In the genomic region with DNA sequence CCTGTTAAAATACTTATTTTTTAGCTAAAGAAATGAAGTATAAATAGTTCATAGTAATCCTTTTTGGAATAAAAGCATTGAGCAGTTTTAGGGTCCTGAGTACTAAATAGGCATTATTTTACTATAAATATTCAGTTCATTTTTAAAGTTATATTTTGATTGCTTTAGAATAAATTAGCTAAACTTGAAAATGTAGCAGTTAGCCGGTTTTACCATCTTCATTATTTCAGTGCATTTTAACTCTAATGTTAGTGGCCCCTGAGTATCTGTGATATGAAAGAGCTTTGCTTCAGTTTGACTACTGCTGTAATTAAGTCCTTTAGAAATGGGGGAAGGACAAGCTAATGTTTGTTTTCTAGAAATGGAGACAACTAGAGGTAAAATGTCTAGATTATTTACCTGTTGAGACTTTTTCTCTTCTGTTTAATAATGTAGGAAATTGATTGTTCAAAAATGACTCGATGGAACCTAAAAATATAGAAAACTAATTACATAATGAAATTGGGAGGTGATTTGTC, we compare ENCODE assay signal across 10 cellular contexts. TPM values are rescaled to one million over a fixed set of nuclear protein-coding genes. Genes with fewer than 3 reads are reported as not detected.
DNase-seq lines count a peak whose midpoint lies in the region; ATAC-seq and TF ChIP-seq lines count a peak whose summit lies in the region.
"Had no signal": no experiment of that assay in that cellular context is flagged by ENCODE, and none has a peak within 500 bp of the region (broad histone marks: within the 10 kb centered on the region; RNA-seq: fewer than 3 reads in every experiment).

No MANE protein-coding gene starts in this region.

- H3K9me3 ChIP-seq in BLaER1 (no peaks in the 10 kb centered on the region), HUES48 (ENCODE audit: control insufficient read depth, insufficient read depth, low read length) (no peaks in the 10 kb centered on the region), mesodermal cell (ENCODE audit: control insufficient read depth, low read length) (no peaks in the 10 kb centered on the region)

- no peaks in the 10 kb centered on the region for H3K9me3 Mint-ChIP-seq in activated naive CD8-positive, alpha-beta T cell (ENCODE audit: low read depth)

- no CpG with 5 or more reads among the region's 2 CpGs for WGBS in mesodermal cell (ENCODE audit: insufficient coverage in 2 of 2), 2 experiments

- H3K9ac ChIP-seq in BLaER1 (peak overlapping the region; percentile 99; the same call in 1 of the 2 replicates), HUES48 (ENCODE audit: low read depth, low read length) (no peak overlapping the region; the same call in 1 of the 2 replicates)

- no peak overlapping the region for H3K27ac Mint-ChIP-seq in activated naive CD8-positive, alpha-beta T cell

- peaks cover 43% of the 10 kb centered on the region for H3K4me1 Mint-ChIP-seq in activated naive CD8-positive, alpha-beta T cell (ENCODE audit: low read depth)

- CTCF ChIA-PET in HEK293T (lab: Yijun Ruan, JAX), result no interaction called here

- peak overlapping the region; percentile 86 for H3K4me2 ChIP-seq in BLaER1

- H3K27ac ChIP-seq in BLaER1, result peak overlapping the region; percentile 98
- no peak overlapping the region for H3K27ac ChIP-seq in HUES48 (ENCODE audit: low read depth, low read length)
- no peak overlapping the region for H3K27ac ChIP-seq in mesodermal cell (ENCODE audit: low read depth, low read length, severe bottlenecking)

- H3K4me1 ChIP-seq in BLaER1 (peaks cover 30% of the 10 kb centered on the region), HUES48 (ENCODE audit: control insufficient read depth, insufficient read depth, low read length) (peaks cover 21% of the 10 kb centered on the region), mesodermal cell (ENCODE audit: control insufficient read depth, insufficient read depth, low read length, poor library complexity, severe bottlenecking) (no peaks in the 10 kb centered on the region)

- no peak for DNase-seq in SKM-1 (lab: John Stamatoyannopoulos, UW; ENCODE audit: unreplicated experiment)
- DNase-seq in HEK293T (ENCODE audit: extremely low spot score), result no peak
- DNase-seq: hypothalamus; stimulated activated CD8-positive, alpha-beta memory T cell treated with anti-CD3 and anti-CD28 coated beads, Interleukin-4, amount 100 ng/mL, for 48 hours had no signal

- ATAC-seq in HG03521 (IDR thresholded peaks at IDR 0.05; ENCODE audit: unreplicated experiment), result no peak
- no peak for ATAC-seq in GM19452 (IDR thresholded peaks at IDR 0.05; ENCODE audit: unreplicated experiment)

- H3K36me3 Mint-ChIP-seq in activated naive CD8-positive, alpha-beta T cell, result peaks cover 22% of the 10 kb centered on the region

- peak overlapping the region; percentile 93 for H3K4me3 Mint-ChIP-seq in activated naive CD8-positive, alpha-beta T cell

- H3K27me3 ChIP-seq in BLaER1 (no peaks in the 10 kb centered on the region), HUES48 (ENCODE audit: control insufficient read depth, insufficient read depth, low read length) (no peaks in the 10 kb centered on the region)

- H4K20me1 ChIP-seq in BLaER1, result peaks cover 83% of the 10 kb centered on the region

- H3K4me3 ChIP-seq in BLaER1 (peak overlapping the region; percentile 94), HUES48 (ENCODE audit: low read depth, low read length) (peak overlapping the region; percentile 97), mesodermal cell (ENCODE audit: extremely low read depth, insufficient read depth, low read length, poor library complexity, severe bottlenecking) (peak overlapping the region; percentile 98)

- H3K36me3 ChIP-seq in BLaER1 (peaks cover 15% of the 10 kb centered on the region), HUES48 (ENCODE audit: control insufficient read depth, insufficient read depth, low read length) (peaks cover 64% of the 10 kb centered on the region), mesodermal cell (ENCODE audit: control insufficient read depth, insufficient read depth, low read length) (peaks cover 27% of the 10 kb centered on the region)

- H3K27me3 Mint-ChIP-seq in activated naive CD8-positive, alpha-beta T cell, result peaks cover 10% of the 10 kb centered on the region

- POLR2A ChIA-PET in HEK293T (lab: Yijun Ruan, JAX), result interaction anchor here (0.7 kb wide), 1 partner anchor 47 kb away, joined by 3 read pairs; a partner anchor contains a TSS

TF ChIP-seq in HEK293T, 16 proteins besides CTCF, POLR2A, EP300 and RAD21:
- TF ChIP-seq CTBP1 (IDR thresholded peaks at IDR 0.05; ENCODE audit: borderline replicate concordance) (no peak), SP1 (IDR thresholded peaks at IDR 0.05) (no peak)

RNA-seq across cellular contexts. Expression of a gene that starts 3.6 kb away (rescaled TPM):
- polyA plus RNA-seq in mesodermal cell (2013, experiment 1 of 2), result 112 TPM
- 128 TPM for polyA plus RNA-seq in mesodermal cell (2013, experiment 2 of 2)

RNA-seq across cellular contexts. Expression of a gene that starts 4.1 kb away (rescaled TPM):
- 32.7 TPM for polyA plus RNA-seq in mesodermal cell (2013, experiment 1 of 2)
- polyA plus RNA-seq in mesodermal cell (2013, experiment 2 of 2), result 41.4 TPM

RNA-seq across cellular contexts. Expression of a gene that starts 46.5 kb away (rescaled TPM):
- polyA plus RNA-seq in mesodermal cell (2013, experiment 1 of 2), result 29.1 TPM
- 34.0 TPM for polyA plus RNA-seq in mesodermal cell (2013, experiment 2 of 2)
